2 cellular contexts compared by ENCODE assay signal in the genomic region with DNA sequence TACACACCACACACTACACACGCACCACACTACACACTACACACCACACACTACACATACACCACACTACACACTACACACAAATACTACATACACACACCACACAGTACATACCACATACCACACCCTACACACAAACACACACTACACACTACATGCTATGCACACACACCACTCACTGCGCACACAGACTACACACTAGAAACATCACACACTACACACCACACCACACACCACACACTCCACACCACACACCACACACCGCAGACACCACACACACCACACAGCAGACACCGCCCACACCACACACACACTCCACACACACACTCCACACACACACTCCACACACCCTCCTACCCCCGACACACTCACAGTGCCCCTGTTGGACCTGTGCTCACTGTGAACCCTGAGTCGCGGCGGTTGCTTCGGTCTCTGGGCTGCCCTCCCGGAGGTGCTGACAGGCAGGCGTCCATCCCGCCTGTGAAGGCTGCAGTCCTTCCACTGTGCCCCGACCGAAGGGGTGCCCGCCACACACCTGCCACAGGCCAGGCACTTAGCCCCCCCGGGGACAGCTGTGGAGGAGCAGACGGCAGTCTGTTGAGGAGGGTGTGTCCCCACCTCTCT.
TF ChIP-seq lines count a peak whose summit lies in the region.

No MANE protein-coding gene starts in this region.

TF ChIP-seq in HepG2, 621 proteins besides CTCF, POLR2A, EP300 and RAD21:
- TF ChIP-seq, protein P1, sequence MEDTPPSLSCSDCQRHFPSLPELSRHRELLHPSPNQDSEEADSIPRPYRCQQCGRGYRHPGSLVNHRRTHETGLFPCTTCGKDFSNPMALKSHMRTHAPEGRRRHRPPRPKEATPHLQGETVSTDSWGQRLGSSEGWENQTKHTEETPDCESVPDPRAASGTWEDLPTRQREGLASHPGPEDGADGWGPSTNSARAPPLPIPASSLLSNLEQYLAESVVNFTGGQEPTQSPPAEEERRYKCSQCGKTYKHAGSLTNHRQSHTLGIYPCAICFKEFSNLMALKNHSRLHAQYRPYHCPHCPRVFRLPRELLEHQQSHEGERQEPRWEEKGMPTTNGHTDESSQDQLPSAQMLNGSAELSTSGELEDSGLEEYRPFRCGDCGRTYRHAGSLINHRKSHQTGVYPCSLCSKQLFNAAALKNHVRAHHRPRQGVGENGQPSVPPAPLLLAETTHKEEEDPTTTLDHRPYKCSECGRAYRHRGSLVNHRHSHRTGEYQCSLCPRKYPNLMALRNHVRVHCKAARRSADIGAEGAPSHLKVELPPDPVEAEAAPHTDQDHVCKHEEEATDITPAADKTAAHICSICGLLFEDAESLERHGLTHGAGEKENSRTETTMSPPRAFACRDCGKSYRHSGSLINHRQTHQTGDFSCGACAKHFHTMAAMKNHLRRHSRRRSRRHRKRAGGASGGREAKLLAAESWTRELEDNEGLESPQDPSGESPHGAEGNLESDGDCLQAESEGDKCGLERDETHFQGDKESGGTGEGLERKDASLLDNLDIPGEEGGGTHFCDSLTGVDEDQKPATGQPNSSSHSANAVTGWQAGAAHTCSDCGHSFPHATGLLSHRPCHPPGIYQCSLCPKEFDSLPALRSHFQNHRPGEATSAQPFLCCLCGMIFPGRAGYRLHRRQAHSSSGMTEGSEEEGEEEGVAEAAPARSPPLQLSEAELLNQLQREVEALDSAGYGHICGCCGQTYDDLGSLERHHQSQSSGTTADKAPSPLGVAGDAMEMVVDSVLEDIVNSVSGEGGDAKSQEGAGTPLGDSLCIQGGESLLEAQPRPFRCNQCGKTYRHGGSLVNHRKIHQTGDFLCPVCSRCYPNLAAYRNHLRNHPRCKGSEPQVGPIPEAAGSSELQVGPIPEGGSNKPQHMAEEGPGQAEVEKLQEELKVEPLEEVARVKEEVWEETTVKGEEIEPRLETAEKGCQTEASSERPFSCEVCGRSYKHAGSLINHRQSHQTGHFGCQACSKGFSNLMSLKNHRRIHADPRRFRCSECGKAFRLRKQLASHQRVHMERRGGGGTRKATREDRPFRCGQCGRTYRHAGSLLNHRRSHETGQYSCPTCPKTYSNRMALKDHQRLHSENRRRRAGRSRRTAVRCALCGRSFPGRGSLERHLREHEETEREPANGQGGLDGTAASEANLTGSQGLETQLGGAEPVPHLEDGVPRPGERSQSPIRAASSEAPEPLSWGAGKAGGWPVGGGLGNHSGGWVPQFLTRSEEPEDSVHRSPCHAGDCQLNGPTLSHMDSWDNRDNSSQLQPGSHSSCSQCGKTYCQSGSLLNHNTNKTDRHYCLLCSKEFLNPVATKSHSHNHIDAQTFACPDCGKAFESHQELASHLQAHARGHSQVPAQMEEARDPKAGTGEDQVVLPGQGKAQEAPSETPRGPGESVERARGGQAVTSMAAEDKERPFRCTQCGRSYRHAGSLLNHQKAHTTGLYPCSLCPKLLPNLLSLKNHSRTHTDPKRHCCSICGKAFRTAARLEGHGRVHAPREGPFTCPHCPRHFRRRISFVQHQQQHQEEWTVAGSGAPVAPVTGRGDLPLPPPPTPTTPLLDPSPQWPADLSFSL (CRISPR knock-in tag; IDR thresholded peaks at IDR 0.05), result peak; percentile 47; the same call in 1 of the 2 replicates
- TF ChIP-seq ZNF768 (CRISPR knock-in tag; IDR thresholded peaks at IDR 0.05) (no peak), HNRNPL (IDR thresholded peaks at IDR 0.05; ENCODE audit: low read depth, low read length) (0 out of 2 replicates have a peak, but pooled peaks have one; percentile 26)

TF ChIP-seq in H1, 55 proteins besides CTCF, POLR2A, EP300 and RAD21:
- TF ChIP-seq TCF12 (IDR thresholded peaks at IDR 0.05; ENCODE audit: low read depth, low read length) (no peak), SIRT6 (IDR thresholded peaks at IDR 0.05; ENCODE audit: low read length) (no peak), ZNF274 (IDR thresholded peaks at IDR 0.05; ENCODE audit: borderline replicate concordance, extremely low read depth, low read length) (no peak), CREB1 (IDR thresholded peaks at IDR 0.05) (no peak), NRF1 (IDR thresholded peaks at IDR 0.05; ENCODE audit: low read depth, low read length) (no peak), TEAD4 (IDR thresholded peaks at IDR 0.05; ENCODE audit: low read depth, low read length) (no peak), FOSL1 (IDR thresholded peaks at IDR 0.05; ENCODE audit: insufficient read depth, low read depth, low read length) (no peak), KDM1A (IDR thresholded peaks at IDR 0.05; ENCODE audit: borderline replicate concordance, low read length) (no peak), CHD7 (IDR thresholded peaks at IDR 0.05; ENCODE audit: insufficient replicate concordance, low read length) (no peak)
